Comparison of ENCODE assay signal across 10 cellular contexts in genomic region chr9:131635912-131636311, GRCh38.
DNase-seq lines count a peak whose midpoint lies in the region; ATAC-seq and TF ChIP-seq lines count a peak whose summit lies in the region.
"Had no signal": no experiment of that assay in that cellular context is flagged by ENCODE, and none has a peak within 500 bp of the region (broad histone marks: within the 10 kb centered on the region; RNA-seq: fewer than 3 reads in every experiment).

No MANE protein-coding gene starts in this region.

- no peak for ATAC-seq in stimulated activated naive CD8-positive, alpha-beta T cell treated with anti-CD3 and anti-CD28 coated beads, Interleukin-15, amount 100 ng/mL, for 72 hours
- peak; percentile 18 for ATAC-seq in effector memory CD8-positive, alpha-beta T cell (replicated peaks)
- no peak for ATAC-seq in HG03439 (IDR thresholded peaks at IDR 0.05; ENCODE audit: unreplicated experiment)

- no peaks in the 10 kb centered on the region for H3K9me3 Mint-ChIP-seq in stimulated activated naive CD8-positive, alpha-beta T cell treated with anti-CD3 and anti-CD28 coated beads, Interleukin-15, Interleukin-2, amounts not matched to agents 100 ng/mL and 50 ng/mL, for 24 hours
- no peaks in the 10 kb centered on the region for H3K9me3 Mint-ChIP-seq in stimulated activated naive CD8-positive, alpha-beta T cell treated with anti-CD3 and anti-CD28 coated beads, Interleukin-15, amount 100 ng/mL, for 72 hours
- no peaks in the 10 kb centered on the region for H3K9me3 Mint-ChIP-seq in effector memory CD8-positive, alpha-beta T cell
- H3K9me3 Mint-ChIP-seq in nephron progenitor cell: no peaks in the 10 kb centered on the region

- no peaks in the 10 kb centered on the region for H3K27me3 Mint-ChIP-seq in stimulated activated naive CD8-positive, alpha-beta T cell treated with anti-CD3 and anti-CD28 coated beads, Interleukin-15, Interleukin-2, amounts not matched to agents 100 ng/mL and 50 ng/mL, for 24 hours
- no peaks in the 10 kb centered on the region for H3K27me3 Mint-ChIP-seq in stimulated activated naive CD8-positive, alpha-beta T cell treated with anti-CD3 and anti-CD28 coated beads, Interleukin-15, amount 100 ng/mL, for 72 hours
- H3K27me3 Mint-ChIP-seq in effector memory CD8-positive, alpha-beta T cell: no peaks in the 10 kb centered on the region
- no peaks in the 10 kb centered on the region for H3K27me3 Mint-ChIP-seq in nephron progenitor cell (ENCODE audit: low read depth, poor library complexity)

- peaks cover 48% of the 10 kb centered on the region for H3K4me1 Mint-ChIP-seq in stimulated activated naive CD8-positive, alpha-beta T cell treated with anti-CD3 and anti-CD28 coated beads, Interleukin-15, Interleukin-2, amounts not matched to agents 100 ng/mL and 50 ng/mL, for 24 hours (ENCODE audit: low read depth)
- peaks cover 41% of the 10 kb centered on the region for H3K4me1 Mint-ChIP-seq in stimulated activated naive CD8-positive, alpha-beta T cell treated with anti-CD3 and anti-CD28 coated beads, Interleukin-15, amount 100 ng/mL, for 72 hours
- peaks cover 27 to 32% of the 10 kb centered on the region in 2 donors for H3K4me1 Mint-ChIP-seq in effector memory CD8-positive, alpha-beta T cell (ENCODE audit: low read depth in 2 of 2)
- H3K4me1 Mint-ChIP-seq in nephron progenitor cell: peaks cover 72% of the 10 kb centered on the region

- H3K36me3 Mint-ChIP-seq in stimulated activated naive CD8-positive, alpha-beta T cell treated with anti-CD3 and anti-CD28 coated beads, Interleukin-15, Interleukin-2, amounts not matched to agents 100 ng/mL and 50 ng/mL, for 24 hours (ENCODE audit: low read depth): peaks cover 53% of the 10 kb centered on the region
- peaks cover 50% of the 10 kb centered on the region for H3K36me3 Mint-ChIP-seq in effector memory CD8-positive, alpha-beta T cell (ENCODE audit: insufficient read depth)
- peaks cover 10% of the 10 kb centered on the region for H3K36me3 Mint-ChIP-seq in nephron progenitor cell (ENCODE audit: low read depth)

- TF ChIP-seq CTCF in nephron progenitor cell (IDR thresholded peaks at IDR 0.05): no peak

- H3K27ac Mint-ChIP-seq in stimulated activated naive CD8-positive, alpha-beta T cell treated with anti-CD3 and anti-CD28 coated beads, Interleukin-15, Interleukin-2, amounts not matched to agents 100 ng/mL and 50 ng/mL, for 24 hours: peak overlapping the region; percentile 80
- peak overlapping the region in 1 of 2 donors; percentile 88 for H3K27ac Mint-ChIP-seq in stimulated activated naive CD8-positive, alpha-beta T cell treated with anti-CD3 and anti-CD28 coated beads, Interleukin-15, amount 100 ng/mL, for 72 hours
- H3K27ac Mint-ChIP-seq in effector memory CD8-positive, alpha-beta T cell: peak overlapping the region; percentile 92 to 95
- H3K27ac Mint-ChIP-seq in nephron progenitor cell: peak overlapping the region; percentile 66

- no peak overlapping the region for H3K4me3 Mint-ChIP-seq in stimulated activated naive CD8-positive, alpha-beta T cell treated with anti-CD3 and anti-CD28 coated beads, Interleukin-15, Interleukin-2, amounts not matched to agents 100 ng/mL and 50 ng/mL, for 24 hours
- H3K4me3 Mint-ChIP-seq in stimulated activated naive CD8-positive, alpha-beta T cell treated with anti-CD3 and anti-CD28 coated beads, Interleukin-15, amount 100 ng/mL, for 72 hours: peak overlapping the region in 1 of 2 donors; percentile 6
- H3K4me3 Mint-ChIP-seq in effector memory CD8-positive, alpha-beta T cell: peak overlapping the region in 1 of 2 donors; percentile 25
- no peak overlapping the region for H3K4me3 Mint-ChIP-seq in nephron progenitor cell

- DNase-seq in stimulated activated naive CD8-positive, alpha-beta T cell treated with anti-CD3 and anti-CD28 coated beads, Interleukin-15, amount 100 ng/mL, for 72 hours: no peak
- no peak for DNase-seq in effector memory CD8-positive, alpha-beta T cell
- DNase-seq in nephron progenitor cell: no peak
- DNase-seq in cerebellum (ENCODE audit: low spot score): no peak
- no peak for DNase-seq in activated CD4-positive, CD25-positive, alpha-beta regulatory T cell treated with anti-CD3 and anti-CD28 coated beads, Interleukin-2, amount 50 U/mL, for 72 hours
- DNase-seq in stimulated activated CD4-positive, alpha-beta T cell treated with anti-CD3 and anti-CD28 coated beads, Interleukin-2, amount 100 ng/mL, for 48 hours: no peak
- DNase-seq: activated CD8-positive, alpha-beta memory T cell treated with anti-CD3 and anti-CD28 coated beads, Interleukin-2, amount 50 U/mL, for 48 hours; COR-L47 had no signal
